26 cellular contexts compared by ENCODE assay signal in genomic region chr9:137405677-137406081, GRCh38. TPM values are rescaled to one million over a fixed set of nuclear protein-coding genes. Genes with fewer than 3 reads are reported as not detected.
DNase-seq lines count a peak whose midpoint lies in the region; FAIRE-seq and TF ChIP-seq lines count a peak whose summit lies in the region.
"Had no signal": no experiment of that assay in that cellular context is flagged by ENCODE, and none has a peak within 500 bp of the region (broad histone marks: within the 10 kb centered on the region; RNA-seq: fewer than 3 reads in every experiment).

No MANE protein-coding gene starts in this region.

- H2BK120ac ChIP-seq in H1 (replicated peaks; ENCODE audit: low read depth, low read length) = no peak overlapping the region

- H4K20me1 ChIP-seq in mammary epithelial cell (ENCODE audit: insufficient read depth, low read length) = peaks cover 5% of the 10 kb centered on the region
- H4K20me1 ChIP-seq in SK-N-SH (ENCODE audit: insufficient read depth) = no peaks in the 10 kb centered on the region
- peaks cover 0 to 4% of the 10 kb centered on the region in 2 experiments for H4K20me1 ChIP-seq in H1 (replicated peaks in 1 of 2; ENCODE audit: control insufficient read depth in 1 of 2, insufficient read depth in 2 of 2, low read length in 2 of 2)

- no peak overlapping the region for H4K5ac ChIP-seq in H1 (ENCODE audit: insufficient read length, low read depth, low read length)

- H3K27me3 ChIP-seq in mammary epithelial cell (ENCODE audit: insufficient read depth, low read length) (peaks cover 4% of the 10 kb centered on the region), SK-N-SH (ENCODE audit: insufficient read depth) (no peaks in the 10 kb centered on the region), H1 (replicated peaks in 1 of 4; ENCODE audit: control insufficient read depth in 3 of 4, extremely low read depth in 1 of 4, insufficient read depth in 3 of 4, low read length in 3 of 4) (peaks cover 0 to 3% (median under 1%) of the 10 kb centered on the region in 4 experiments; a peak in 2 of 7 replicates), suprapubic skin (no peaks in the 10 kb centered on the region)
- H3K27me3 ChIP-seq: thyroid gland had no signal

- no peak for TF ChIP-seq CTCF in MCF 10A (IDR thresholded peaks at IDR 0.05; ENCODE audit: unreplicated experiment)
- no peak for TF ChIP-seq CTCF in mammary epithelial cell (conservative IDR thresholded peaks at IDR 0.05 in 1 of 2, IDR thresholded peaks at IDR 0.05 in 1 of 2; ENCODE audit: extremely low read depth in 1 of 2, insufficient read depth in 1 of 2, low read depth in 1 of 2, low read length in 2 of 2)
- no peak for TF ChIP-seq CTCF in SK-N-SH (IDR thresholded peaks at IDR 0.05)
- no peak for TF ChIP-seq CTCF in H1 (IDR thresholded peaks at IDR 0.05; ENCODE audit: control extremely low read depth in 1 of 3, insufficient read depth in 1 of 3, low read depth in 1 of 3, low read length in 3 of 3)
- TF ChIP-seq CTCF in osteocyte (IDR thresholded peaks at IDR 0.05) = no peak
- TF ChIP-seq CTCF in suprapubic skin (IDR thresholded peaks at IDR 0.05) = no peak

- TF ChIP-seq RAD21 in SK-N-SH (IDR thresholded peaks at IDR 0.05; ENCODE audit: low read length) (no peak), H1 (IDR thresholded peaks at IDR 0.05 in 1 of 2, conservative IDR thresholded peaks at IDR 0.05 in 1 of 2; ENCODE audit: low read depth in 2 of 2, low read length in 2 of 2) (no peak)

- no peaks in the 10 kb centered on the region for H3K36me3 ChIP-seq in mammary epithelial cell (ENCODE audit: insufficient read depth, low read length)
- no peaks in the 10 kb centered on the region for H3K36me3 ChIP-seq in SK-N-SH (replicated peaks in 1 of 2; ENCODE audit: control insufficient read depth in 1 of 2, insufficient read depth in 2 of 2, low read length in 1 of 2)
- H3K36me3 ChIP-seq in H1 (ENCODE audit: control insufficient read depth in 2 of 4, insufficient read depth in 4 of 4, low read length in 3 of 4) = no peaks in the 10 kb centered on the region
- H3K36me3 ChIP-seq in suprapubic skin = no peaks in the 10 kb centered on the region
- H3K36me3 ChIP-seq: lower lobe of right lung, thyroid gland had no signal

- 0 out of 2 replicates have a peak overlapping the region, but pooled peaks have one; percentile 65 for H2AK5ac ChIP-seq in H1 (ENCODE audit: low read depth, low read length)

- no peak for FAIRE-seq in H1 (lab: Jason Lieb, UNC)
- FAIRE-seq: bronchial epithelial cell, GM12892 had no signal

- BruUV-seq in MCF 10A (replicated peaks; lab: Mats Ljungman, UMichigan) = no TSS peak
- BruUV-seq in mammary epithelial cell (replicated peaks; lab: Mats Ljungman, UMichigan) = no TSS peak

- no peak overlapping the region for H2BK15ac ChIP-seq in H1 (ENCODE audit: low read length)

- H3K4me2 ChIP-seq in mammary epithelial cell (ENCODE audit: insufficient read depth, low read depth, low read length) (no peak overlapping the region), SK-N-SH (peak overlapping the region; percentile 11; the same call in 1 of the 2 replicates), H1 (ENCODE audit: insufficient read depth in 1 of 2, low read depth in 2 of 2, low read length in 2 of 2) (no peak overlapping the region; a peak in 1 of 4 replicates)

- no peak overlapping the region for H3K18ac ChIP-seq in H1 (ENCODE audit: extremely low read depth, low read length)

- no peak overlapping the region for H3K27ac ChIP-seq in mammary epithelial cell (ENCODE audit: insufficient read depth, low read depth, low read length)
- no peak overlapping the region; a peak in 1 of 4 replicates for H3K27ac ChIP-seq in SK-N-SH (ENCODE audit: low read depth in 2 of 2, low read length in 1 of 2)
- no peak overlapping the region for H3K27ac ChIP-seq in H1 (ENCODE audit: low read depth, low read length)
- no peak overlapping the region for H3K27ac ChIP-seq in suprapubic skin
- H3K27ac ChIP-seq: epithelial cell of prostate, foreskin keratinocyte, lower lobe of right lung, SK-N-MC, thyroid gland had no signal

- no peak for TF ChIP-seq POLR2A in H1 (IDR thresholded peaks at IDR 0.05; ENCODE audit: control extremely low read depth in 1 of 2, low read depth in 2 of 2, low read length in 2 of 2)
- no peak for TF ChIP-seq POLR2A in suprapubic skin (IDR thresholded peaks at IDR 0.05)

- 96% methylated on average over 7 of the region's 11 CpGs for WGBS in mammary epithelial cell (ENCODE audit: low coverage, missing lambda C conversion rate)
- 84% methylated on average over 10 of the region's 11 CpGs for WGBS in SK-N-SH (ENCODE audit: low lambda C conversion rate)
- WGBS in H1 (ENCODE audit: extremely low coverage in 1 of 2, insufficient coverage in 1 of 2, insufficient read length in 1 of 2, insufficient replicate concordance in 2 of 2, low coverage in 1 of 2, low lambda C conversion rate in 2 of 2, missing lambda C conversion rate in 1 of 2), 2 experiments = 90% methylated on average over 8 of the region's 11 CpGs; no CpG with 5 or more reads in 1 of the 2 experiments
- 97% methylated on average over 10 of the region's 11 CpGs for WGBS in suprapubic skin

- H3K36me3 Mint-ChIP-seq in MCF 10A (ENCODE audit: insufficient read depth, unreplicated experiment) (peaks cover 18% of the 10 kb centered on the region), osteocyte (ENCODE audit: unreplicated experiment) (no peaks in the 10 kb centered on the region)

- no peak overlapping the region for H4K8ac ChIP-seq in H1 (ENCODE audit: extremely low read depth, insufficient read depth, low read length)

- dilution Hi-C loops in mammary epithelial cell (cut with HindIII; ENCODE audit: low sequenced_read_pairs) = no loop called here

- H3K9ac ChIP-seq in mammary epithelial cell (ENCODE audit: insufficient read depth, low read length) = no peak overlapping the region
- no peak overlapping the region for H3K9ac ChIP-seq in SK-N-SH
- H3K9ac ChIP-seq in H1 (replicated peaks in 1 of 4; ENCODE audit: extremely low read depth in 1 of 4, low read depth in 3 of 4, low read length in 3 of 4) = no peak overlapping the region

- H3K4ac ChIP-seq in H1 (replicated peaks; ENCODE audit: insufficient read length, low read depth, low read length) = no peak overlapping the region

- H3K79me2 ChIP-seq in mammary epithelial cell (ENCODE audit: insufficient read depth, low read length) = no peaks in the 10 kb centered on the region
- H3K79me2 ChIP-seq in SK-N-SH (ENCODE audit: insufficient read depth) = peaks cover 4% of the 10 kb centered on the region; the same call in 1 of the 2 replicates
- H3K79me2 ChIP-seq in H1 (ENCODE audit: control insufficient read depth in 1 of 2, insufficient read depth in 2 of 2, low read length in 2 of 2) = no peaks in the 10 kb centered on the region

- CTCF ChIA-PET in MCF 10A (lab: Yijun Ruan, JAX) = interaction anchor here (1.1 kb wide), 1 partner anchor 18 kb away, joined by 4 read pairs; no protein-coding TSS in a partner anchor
- CTCF ChIA-PET in mammary epithelial cell (lab: Charles Lee; ENCODE audit: low non-redundant PET) = no interaction called here
- CTCF ChIA-PET in SK-N-SH (lab: Yijun Ruan, JAX) = interaction anchor here (1.5 kb wide), 1 partner anchor 119 kb away, joined by 5 read pairs; no protein-coding TSS in a partner anchor
- CTCF ChIA-PET in H1 (lab: Charles Lee; ENCODE audit: partially characterized antibody) = interaction anchor here (0.6 to 2.0 kb wide), 3 partner anchors 23 to 112 kb away, joined by 3 to 5 read pairs (median 3); no protein-coding TSS in a partner anchor

- H3K9me3 ChIP-seq in mammary epithelial cell (replicated peaks; ENCODE audit: insufficient read depth, low read length) = no peaks in the 10 kb centered on the region
- H3K9me3 ChIP-seq in SK-N-SH = no peaks in the 10 kb centered on the region
- no peaks in the 10 kb centered on the region; a peak in 1 of 4 replicates for H3K9me3 ChIP-seq in H1 (ENCODE audit: insufficient read depth in 2 of 2, low read depth in 1 of 2, low read length in 1 of 2)
- H3K9me3 ChIP-seq in suprapubic skin = no peaks in the 10 kb centered on the region
- H3K9me3 ChIP-seq: lower lobe of right lung, thyroid gland had no signal

- H3F3A ChIP-seq in SK-N-SH (replicated peaks; ENCODE audit: insufficient read depth) = peaks cover 7% of the 10 kb centered on the region

- H3K56ac ChIP-seq in H1 (replicated peaks; ENCODE audit: insufficient read length, low read depth, low read length) = no peak overlapping the region

- H3K27me3 Mint-ChIP-seq in MCF 10A (ENCODE audit: insufficient read depth, unreplicated experiment) = no peaks in the 10 kb centered on the region
- no peaks in the 10 kb centered on the region for H3K27me3 Mint-ChIP-seq in osteocyte (ENCODE audit: unreplicated experiment)

- no peak overlapping the region for H3K4me3 ChIP-seq in mammary epithelial cell (replicated peaks in 1 of 3; ENCODE audit: insufficient read depth in 1 of 3, low read depth in 2 of 3, low read length in 3 of 3)
- no peak overlapping the region; a peak in 1 of 4 replicates for H3K4me3 ChIP-seq in SK-N-SH (ENCODE audit: low read depth in 2 of 2, low read length in 1 of 2)
- H3K4me3 ChIP-seq in H1 (ENCODE audit: extremely low read depth in 1 of 4, insufficient read depth in 2 of 4, low read depth in 3 of 4, low read length in 4 of 4) = no peak overlapping the region
- no peak overlapping the region for H3K4me3 ChIP-seq in suprapubic skin
- H3K4me3 ChIP-seq: lower lobe of right lung, SK-N-MC had no signal

- H2AFZ ChIP-seq in mammary epithelial cell (ENCODE audit: low read depth, low read length) (no peak overlapping the region), SK-N-SH (ENCODE audit: low read depth) (no peak overlapping the region), H1 (ENCODE audit: low read length) (no peak overlapping the region)

- H3K23me2 ChIP-seq in H1 (ENCODE audit: low read depth, low read length) = peaks cover 6% of the 10 kb centered on the region; the same call in 1 of the 2 replicates

- H2BK12ac ChIP-seq in H1 (ENCODE audit: low read depth, low read length) = no peak overlapping the region

- H2BK20ac ChIP-seq in H1 (ENCODE audit: low read length) = no peak overlapping the region

- H4K91ac ChIP-seq in H1 (replicated peaks; ENCODE audit: insufficient read length, low read length) = no peak overlapping the region

- H3K9me3 Mint-ChIP-seq in MCF 10A (ENCODE audit: unreplicated experiment) = no peaks in the 10 kb centered on the region
- no peaks in the 10 kb centered on the region for H3K9me3 Mint-ChIP-seq in osteocyte (ENCODE audit: unreplicated experiment)

- POLR2A ChIA-PET in MCF 10A (lab: Yijun Ruan, JAX) (no interaction called here), SK-N-SH (lab: Yijun Ruan, JAX) (no interaction called here), H1 (lab: Charles Lee; ENCODE audit: partially characterized antibody) (interaction anchor here (1.4 kb wide), 1 partner anchor 104 kb away, joined by 4 read pairs; the partner anchor contains the start of gene NRARP)

- in situ Hi-C loops in mammary epithelial cell (cut with MboI; ENCODE audit: low sequenced_read_pairs in 2 of 2) = no loop called here

- TF ChIP-seq EP300 in SK-N-SH (IDR thresholded peaks at IDR 0.05; ENCODE audit: borderline replicate concordance in 1 of 2, low read depth in 1 of 2, low read length in 1 of 2) (no peak), H1 (IDR thresholded peaks at IDR 0.05; ENCODE audit: borderline replicate concordance in 1 of 2, low read depth in 2 of 2, low read length in 2 of 2) (no peak), suprapubic skin (IDR thresholded peaks at IDR 0.05) (no peak)

- H2BK5ac ChIP-seq in H1 (ENCODE audit: low read depth, low read length) = no peak overlapping the region

- H3K14ac ChIP-seq in H1 (ENCODE audit: insufficient read length) = no peak overlapping the region

- no peak overlapping the region for H3K23ac ChIP-seq in H1 (ENCODE audit: insufficient read length)

- intact Hi-C loops in MCF 10A (cut with micrococcal nuclease) = no loop called here
- intact Hi-C loops in mammary epithelial cell (cut with micrococcal nuclease) = loop anchor here (2.0 kb wide), 1 partner anchor 111 kb away; no protein-coding TSS in a partner anchor

- H3K27ac Mint-ChIP-seq in MCF 10A (ENCODE audit: low read depth, unreplicated experiment) (no peak overlapping the region), osteocyte (ENCODE audit: unreplicated experiment) (no peak overlapping the region)

- H3K4me1 Mint-ChIP-seq in MCF 10A (ENCODE audit: insufficient read depth, unreplicated experiment) (no peaks in the 10 kb centered on the region), osteocyte (ENCODE audit: unreplicated experiment) (peaks cover 10% of the 10 kb centered on the region)

- peaks cover 10% of the 10 kb centered on the region for H3K4me1 ChIP-seq in mammary epithelial cell (ENCODE audit: insufficient read depth, low read length)
- H3K4me1 ChIP-seq in SK-N-SH (ENCODE audit: control insufficient read depth in 1 of 2, insufficient read depth in 2 of 2, low read depth in 1 of 2, low read length in 1 of 2) = peaks cover 7 to 8% of the 10 kb centered on the region in 2 experiments; a peak in 2 of 4 replicates
- peaks cover 0 to 4% (median 2%) of the 10 kb centered on the region in 4 experiments; a peak in 6 of 7 replicates for H3K4me1 ChIP-seq in H1 (replicated peaks in 1 of 4; ENCODE audit: control insufficient read depth in 3 of 4, insufficient read depth in 4 of 4, low read length in 3 of 4)
- peaks cover 18% of the 10 kb centered on the region for H3K4me1 ChIP-seq in suprapubic skin
- H3K4me1 ChIP-seq: foreskin keratinocyte had no signal

- DNase-seq in MCF 10A (ENCODE audit: unreplicated experiment) = no peak
- DNase-seq in mammary epithelial cell = no peak
- DNase-seq in SK-N-SH = no peak
- no peak for DNase-seq in H1 (ENCODE audit: low read depth in 1 of 2, low spot score in 2 of 2)
- no peak for DNase-seq in osteocyte (ENCODE audit: extremely low spot score, unreplicated experiment)
- DNase-seq in NOMO-1 treated with dmso at 0.1 percent for 144 hours (lab: John Stamatoyannopoulos, UW; ENCODE audit: unreplicated experiment) = no peak
- no peak for DNase-seq in suprapubic skin (ENCODE audit: low spot score in 2 of 2)
- DNase-seq in mesenteric fat pad (ENCODE audit: low spot score) = no peak
- DNase-seq: activated CD4-positive, alpha-beta T cell treated with anti-CD3 and anti-CD28 coated beads for 48 hours; activated effector memory CD4-positive, alpha-beta T cell treated with Interleukin-2 at 50 U/mL for 16 hours; C1 segment of cervical spinal cord; dermis blood vessel endothelial cell; foreskin keratinocyte; hippocampal formation; islet precursor cell; lower lobe of right lung; NCI-H1092; NCI-H2107; NCI-H510A; stimulated activated naive CD4-positive, alpha-beta T cell; thyroid gland had no signal

- H3K79me1 ChIP-seq in H1 (ENCODE audit: low read depth, low read length) = 0 out of 2 replicates have a peak, but pooled peaks cover 2% of the 10 kb centered on the region

- H3K9me2 ChIP-seq in SK-N-SH = no peaks in the 10 kb centered on the region

- peak overlapping the region; percentile 31 for H3K4me3 Mint-ChIP-seq in MCF 10A (ENCODE audit: unreplicated experiment)
- H3K4me3 Mint-ChIP-seq in osteocyte (ENCODE audit: unreplicated experiment) = peak overlapping the region; percentile 47

RNA-seq across cellular contexts. Expression of gene EXD3, which starts 17.3 kb away (rescaled TPM):
- 17.1 and 23.9 TPM in 2 replicates for total RNA-seq in MCF 10A (2022)
- total RNA-seq in mammary epithelial cell = 10 to 100 TPM in 1 of 2 donors, 1 to 10 TPM in 1; 9.1 to 10.8 TPM
- polyA plus RNA-seq in mammary epithelial cell = 3.2 TPM
- polyA minus RNA-seq in mammary epithelial cell = 0.31 TPM
- polyA plus RNA-seq in SK-N-SH (2012; rRNA removed) = 11.5 and 14.2 TPM in 2 replicates
- 5.2 and 7.4 TPM in 2 replicates for polyA plus RNA-seq in SK-N-SH (2012; cell fraction: cytosol; rRNA removed)
- polyA plus RNA-seq in SK-N-SH (2012; cell fraction: nucleus; rRNA removed) = 50.1 and 63.9 TPM in 2 replicates
- 7.0 and 7.2 TPM in 2 replicates for total RNA-seq in H1 (2021; fragmentation: NEBNext Ultra II Directional; extraction: Animal tissue kit (Norgen Biotek cat#: 25700))
- 9.4 and 12.7 TPM in 2 replicates for polyA plus RNA-seq in H1 (2011; rRNA removed)
- polyA plus RNA-seq in H1 (2011; cell fraction: cytosol; rRNA removed) = 11.1 TPM
- polyA plus RNA-seq in H1 (2011; cell fraction: nucleus; rRNA removed) = 40.6 TPM
- 4.4 to 11.7 TPM (median 10.6 TPM) in 4 replicates for polyA plus RNA-seq in H1 (2012, experiment 1 of 2)
- polyA plus RNA-seq in H1 (2012, experiment 2 of 2) = 6.7 TPM
- 5.3 TPM for polyA plus RNA-seq in H1 (2013, experiment 1 of 2)
- polyA plus RNA-seq in H1 (2013, experiment 2 of 2) = 4.9 TPM
- 2.7 and 6.9 TPM in 2 replicates for polyA minus RNA-seq in H1 (2011; rRNA and poly(A)+ RNA removed)
- polyA minus RNA-seq in H1 (2011; cell fraction: cytosol; rRNA and poly(A)+ RNA removed) = 6.4 TPM
- polyA minus RNA-seq in H1 (2011; cell fraction: nucleus; rRNA and poly(A)+ RNA removed) = 11.7 TPM
- 20.0 and 21.5 TPM in 2 replicates for total RNA-seq in osteocyte
- total RNA-seq in suprapubic skin = 10 to 100 TPM in 3 of 4 donors, 1 to 10 TPM in 1; 7.3 to 54.0 (median 16.4) TPM
- 14.9 TPM for total RNA-seq in mesenteric fat pad

RNA-seq across cellular contexts. Expression of gene NOXA1, which starts 17.5 kb away (rescaled TPM):
- total RNA-seq in MCF 10A (2022) (8.2 and 8.9 TPM in 2 replicates), mammary epithelial cell (1 to 10 TPM in 1 of 2 donors, under 1 TPM in 1; 0.82 to 2.0 TPM), osteocyte (1.0 and 1.5 TPM in 2 replicates), suprapubic skin (1 to 10 TPM; 2.2 to 7.6 (median 4.0) TPM), mesenteric fat pad (3.2 TPM)
- polyA plus RNA-seq in mammary epithelial cell (0.18 TPM), SK-N-SH (2012; rRNA removed) (0.39 and 0.67 TPM in 2 replicates), H1 (2011; rRNA removed) (0.91 and 1.5 TPM in 2 replicates)
- polyA minus RNA-seq in mammary epithelial cell = not detected
- 0.12 and 0.22 TPM in 2 replicates for polyA plus RNA-seq in SK-N-SH (2012; cell fraction: cytosol; rRNA removed)
- polyA plus RNA-seq in SK-N-SH (2012; cell fraction: nucleus; rRNA removed) = 5.1 and 9.4 TPM in 2 replicates
- 0.34 and 0.55 TPM in 2 replicates for total RNA-seq in H1 (2021; fragmentation: NEBNext Ultra II Directional; extraction: Animal tissue kit (Norgen Biotek cat#: 25700))
- 1.3 TPM for polyA plus RNA-seq in H1 (2011; cell fraction: cytosol; rRNA removed)
- 4.7 TPM for polyA plus RNA-seq in H1 (2011; cell fraction: nucleus; rRNA removed)
- 0.41 to 1.2 TPM (median 0.88 TPM) in 4 replicates for polyA plus RNA-seq in H1 (2012, experiment 1 of 2)
- polyA plus RNA-seq in H1 (2012, experiment 2 of 2) = 0.25 TPM
- polyA plus RNA-seq in H1 (2013, experiment 1 of 2) = 0.53 TPM
- polyA plus RNA-seq in H1 (2013, experiment 2 of 2) = 0.44 TPM
- polyA minus RNA-seq in H1 (2011; rRNA and poly(A)+ RNA removed) = not detected in 2 replicates
- polyA minus RNA-seq in H1 (2011; cell fraction: cytosol; rRNA and poly(A)+ RNA removed) = 0.81 TPM
- 1.5 TPM for polyA minus RNA-seq in H1 (2011; cell fraction: nucleus; rRNA and poly(A)+ RNA removed)
- total RNA-seq: RPMI7951 had no signal

RNA-seq across cellular contexts. Expression of gene ENTPD8, which starts 35.5 kb away (rescaled TPM):
- total RNA-seq in MCF 10A (2022) (not detected in 2 replicates), mammary epithelial cell (under 1 TPM in 1 of 2 donors, not detected in 1; 0.83 TPM), osteocyte (0.16 and 0.24 TPM in 2 replicates), suprapubic skin (not detected), mesenteric fat pad (not detected)
- polyA plus RNA-seq in mammary epithelial cell (0.02 TPM), SK-N-SH (2012; rRNA removed) (0.18 and 0.30 TPM in 2 replicates), H1 (2011; rRNA removed) (0.51 and 1.1 TPM in 2 replicates)
- not detected for polyA minus RNA-seq in mammary epithelial cell
- polyA plus RNA-seq in SK-N-SH (2012; cell fraction: cytosol; rRNA removed) = 0.03 and 0.12 TPM in 2 replicates
- 2.2 and 2.6 TPM in 2 replicates for polyA plus RNA-seq in SK-N-SH (2012; cell fraction: nucleus; rRNA removed)
- total RNA-seq in H1 (2021; fragmentation: NEBNext Ultra II Directional; extraction: Animal tissue kit (Norgen Biotek cat#: 25700)) = 0.33 and 0.48 TPM in 2 replicates
- 0.69 TPM for polyA plus RNA-seq in H1 (2011; cell fraction: cytosol; rRNA removed)
- 6.1 TPM for polyA plus RNA-seq in H1 (2011; cell fraction: nucleus; rRNA removed)
- polyA plus RNA-seq in H1 (2012, experiment 1 of 2) = 0.39 to 1.0 TPM (median 0.86 TPM) in 4 replicates
- polyA plus RNA-seq in H1 (2012, experiment 2 of 2) = 0.30 TPM
- 0.45 TPM for polyA plus RNA-seq in H1 (2013, experiment 1 of 2)
- polyA plus RNA-seq in H1 (2013, experiment 2 of 2) = 0.40 TPM
- 0.12 TPM in 1 of 2 replicates, not detected in the other for polyA minus RNA-seq in H1 (2011; rRNA and poly(A)+ RNA removed)
- not detected for polyA minus RNA-seq in H1 (2011; cell fraction: cytosol; rRNA and poly(A)+ RNA removed)
- polyA minus RNA-seq in H1 (2011; cell fraction: nucleus; rRNA and poly(A)+ RNA removed) = 0.40 TPM
- total RNA-seq: bronchial epithelial cell, foreskin keratinocyte, RPMI7951 had no signal
- polyA plus RNA-seq: foreskin keratinocyte had no signal

RNA-seq across cellular contexts. Expression of gene NSMF, which starts 53.5 kb away (rescaled TPM):
- 37.8 and 43.1 TPM in 2 replicates for total RNA-seq in MCF 10A (2022)
- 10 to 100 TPM; 29.7 to 42.0 TPM for total RNA-seq in mammary epithelial cell
- polyA plus RNA-seq in mammary epithelial cell = 28.2 TPM
- polyA minus RNA-seq in mammary epithelial cell = 35.2 TPM
- polyA plus RNA-seq in SK-N-SH (2012; rRNA removed) = 58.6 and 58.8 TPM in 2 replicates
- 23.7 and 36.2 TPM in 2 replicates for polyA plus RNA-seq in SK-N-SH (2012; cell fraction: cytosol; rRNA removed)
- polyA plus RNA-seq in SK-N-SH (2012; cell fraction: nucleus; rRNA removed) = 185 and 220 TPM in 2 replicates
- 55.5 and 56.7 TPM in 2 replicates for total RNA-seq in H1 (2021; fragmentation: NEBNext Ultra II Directional; extraction: Animal tissue kit (Norgen Biotek cat#: 25700))
- polyA plus RNA-seq in H1 (2011; rRNA removed) = 65.1 and 90.8 TPM in 2 replicates
- polyA plus RNA-seq in H1 (2011; cell fraction: cytosol; rRNA removed) = 65.8 TPM
- 223 TPM for polyA plus RNA-seq in H1 (2011; cell fraction: nucleus; rRNA removed)
- polyA plus RNA-seq in H1 (2012, experiment 1 of 2) = 31.7 to 60.6 TPM (median 47.9 TPM) in 4 replicates
- 42.0 TPM for polyA plus RNA-seq in H1 (2012, experiment 2 of 2)
- polyA plus RNA-seq in H1 (2013, experiment 1 of 2) = 39.5 TPM
- 37.5 TPM for polyA plus RNA-seq in H1 (2013, experiment 2 of 2)
- polyA minus RNA-seq in H1 (2011; rRNA and poly(A)+ RNA removed) = 23.1 and 28.8 TPM in 2 replicates
- 32.0 TPM for polyA minus RNA-seq in H1 (2011; cell fraction: cytosol; rRNA and poly(A)+ RNA removed)
- 41.2 TPM for polyA minus RNA-seq in H1 (2011; cell fraction: nucleus; rRNA and poly(A)+ RNA removed)
- total RNA-seq in osteocyte = 93.1 and 103 TPM in 2 replicates
- total RNA-seq in suprapubic skin = 10 to 100 TPM; 36.1 to 48.1 (median 39.8) TPM
- total RNA-seq in mesenteric fat pad = 37.4 TPM
